8 cellular contexts compared by ENCODE assay signal in the genomic region with DNA sequence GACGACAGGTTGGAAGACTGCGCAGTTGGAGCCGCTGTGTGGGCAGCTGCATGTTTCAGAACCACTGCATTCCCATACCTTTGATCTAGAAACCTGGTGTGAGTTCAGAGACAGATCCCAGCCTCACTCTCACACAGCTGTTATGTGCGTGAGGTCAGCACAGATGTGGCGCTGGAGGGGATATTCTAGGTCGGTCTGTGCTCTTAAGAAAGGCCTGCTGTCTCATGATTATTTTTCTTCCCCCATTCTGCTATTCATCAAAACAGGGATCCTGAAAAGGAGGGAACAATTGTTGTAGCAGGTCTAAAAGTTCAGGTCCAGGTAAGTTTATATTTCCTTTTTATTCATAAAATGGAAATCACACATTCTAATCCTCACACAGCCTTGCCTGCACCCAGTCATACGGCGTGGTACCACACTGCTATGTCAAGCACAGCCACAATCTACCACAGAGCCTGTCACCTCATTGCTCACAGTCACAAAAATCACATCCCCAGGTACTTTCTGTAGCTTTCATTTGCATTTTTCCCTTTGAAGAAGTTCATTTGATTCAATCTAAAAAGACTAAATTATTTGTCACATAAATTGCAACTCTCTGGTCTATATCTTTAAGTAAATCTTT. TPM values are rescaled to one million over a fixed set of nuclear protein-coding genes. Genes with fewer than 3 reads are reported as not detected.
A peak's percentile ranks its signal among the peaks of the same experiment; 100 is the strongest.
DNase-seq lines count a peak whose midpoint lies in the region; ATAC-seq and TF ChIP-seq lines count a peak whose summit lies in the region.

No MANE protein-coding gene starts in this region.

- H3K9me3 ChIP-seq in MG63: peaks cover 8% of the 10 kb centered on the region

- DNase-seq in D341Med (ENCODE audit: low spot score): peak; percentile 30
- DNase-seq in MG63: no peak
- DNase-seq in cardiac fibroblast (ENCODE audit: low read depth in 2 of 2): peak in 1 of 2 donors; percentile 10
- peak in 3 of 10 donors; percentile 4 to 14 (median 14) for DNase-seq in naive thymus-derived CD8-positive, alpha-beta T cell
- DNase-seq in NCI-H748 treated with DMSO at 0.1 percent for 48 hours (lab: John Stamatoyannopoulos, UW): no peak
- no peak for DNase-seq in superior temporal gyrus (ENCODE audit: extremely low spot score)

- peaks cover 17 to 42% (median 37%) of the 10 kb centered on the region in 4 donors for H3K4me1 Mint-ChIP-seq in naive thymus-derived CD8-positive, alpha-beta T cell

- peaks cover 9 to 16% (median 12%) of the 10 kb centered on the region in 3 donors for H3K36me3 Mint-ChIP-seq in naive thymus-derived CD8-positive, alpha-beta T cell

- H3K27me3 Mint-ChIP-seq in naive thymus-derived CD8-positive, alpha-beta T cell: no peaks in the 10 kb centered on the region

- no peaks in the 10 kb centered on the region for H3K27me3 ChIP-seq in MG63

- POLR2A ChIA-PET in naive thymus-derived CD8-positive, alpha-beta T cell (lab: Charles Lee): interaction anchor here (1.3 to 2.2 kb wide), 6 partner anchors 27 to 164 kb away, joined by 3 to 16 read pairs (median 6); a partner anchor contains a TSS

- H3K27ac Mint-ChIP-seq in naive thymus-derived CD8-positive, alpha-beta T cell: peak overlapping the region; percentile 88 to 99 (median 96)

- peak in 1 of 2 donors; percentile 18 for ATAC-seq in naive thymus-derived CD8-positive, alpha-beta T cell
- ATAC-seq in HG02870 (IDR thresholded peaks at IDR 0.05; ENCODE audit: unreplicated experiment) (no peak), GM18520 (IDR thresholded peaks at IDR 0.05; ENCODE audit: unreplicated experiment) (no peak)

- peak overlapping the region; percentile 84 to 100 (median 98) for H3K4me3 Mint-ChIP-seq in naive thymus-derived CD8-positive, alpha-beta T cell

- peaks cover 6% of the 10 kb centered on the region; the same call in 1 of the 2 replicates for H3K36me3 ChIP-seq in MG63

- peak overlapping the region; percentile 73 for H3K4me3 ChIP-seq in MG63
- peak overlapping the region; percentile 72 to 84 for H3K4me3 ChIP-seq in cardiac fibroblast (replicated peaks in 1 of 2; ENCODE audit: low read depth in 2 of 2, low read length in 2 of 2)

- TF ChIP-seq CTCF in cardiac fibroblast (IDR thresholded peaks at IDR 0.05; ENCODE audit: low read depth, low read length): no peak

- peaks cover 0 to 16% (median 3%) of the 10 kb centered on the region in 9 donors for H3K9me3 Mint-ChIP-seq in naive thymus-derived CD8-positive, alpha-beta T cell

RNA-seq across cellular contexts. Expression of a gene that starts 0.8 kb away (rescaled TPM):
- total RNA-seq in MG63 (2014; rRNA removed; shearing (Covaris generic); ENCODE audit: low replicate concordance): 2.2 and 5.7 TPM in 2 replicates
- total RNA-seq in naive thymus-derived CD8-positive, alpha-beta T cell: 10 to 100 TPM; 17.6 to 22.0 TPM
- polyA plus RNA-seq in naive thymus-derived CD8-positive, alpha-beta T cell: 1 to 10 TPM; 4.0 to 6.4 (median 6.2) TPM

RNA-seq across cellular contexts. Expression of a gene that starts 26.7 kb away (rescaled TPM):
- total RNA-seq in MG63 (2014; rRNA removed; shearing (Covaris generic); ENCODE audit: low replicate concordance): 312 and 327 TPM in 2 replicates
- total RNA-seq in naive thymus-derived CD8-positive, alpha-beta T cell: 10 to 100 TPM; 38.7 to 44.3 TPM
- 10 to 100 TPM; 71.3 to 80.4 (median 72.8) TPM for polyA plus RNA-seq in naive thymus-derived CD8-positive, alpha-beta T cell

RNA-seq across cellular contexts. Expression of a gene that starts 58.3 kb away (rescaled TPM):
- 1.3 and 3.6 TPM in 2 replicates for total RNA-seq in MG63 (2014; rRNA removed; shearing (Covaris generic); ENCODE audit: low replicate concordance)
- total RNA-seq in naive thymus-derived CD8-positive, alpha-beta T cell: 10 to 100 TPM; 61.5 to 70.8 TPM
- polyA plus RNA-seq in naive thymus-derived CD8-positive, alpha-beta T cell: 10 to 100 TPM; 13.3 to 18.4 (median 15.4) TPM

Comparison
In these comparisons a context has a peak if more than half of its experiments do, and no peak if none do; other contexts are left out.
1. RNA of a gene that starts 58.3 kb away (total RNA-seq): 61.5 to 70.8 TPM in naive thymus-derived CD8-positive, alpha-beta T cell; 1.3 to 3.6 TPM in MG63; every median in the first group is over 10 times any median in the second.